In the genomic region with DNA sequence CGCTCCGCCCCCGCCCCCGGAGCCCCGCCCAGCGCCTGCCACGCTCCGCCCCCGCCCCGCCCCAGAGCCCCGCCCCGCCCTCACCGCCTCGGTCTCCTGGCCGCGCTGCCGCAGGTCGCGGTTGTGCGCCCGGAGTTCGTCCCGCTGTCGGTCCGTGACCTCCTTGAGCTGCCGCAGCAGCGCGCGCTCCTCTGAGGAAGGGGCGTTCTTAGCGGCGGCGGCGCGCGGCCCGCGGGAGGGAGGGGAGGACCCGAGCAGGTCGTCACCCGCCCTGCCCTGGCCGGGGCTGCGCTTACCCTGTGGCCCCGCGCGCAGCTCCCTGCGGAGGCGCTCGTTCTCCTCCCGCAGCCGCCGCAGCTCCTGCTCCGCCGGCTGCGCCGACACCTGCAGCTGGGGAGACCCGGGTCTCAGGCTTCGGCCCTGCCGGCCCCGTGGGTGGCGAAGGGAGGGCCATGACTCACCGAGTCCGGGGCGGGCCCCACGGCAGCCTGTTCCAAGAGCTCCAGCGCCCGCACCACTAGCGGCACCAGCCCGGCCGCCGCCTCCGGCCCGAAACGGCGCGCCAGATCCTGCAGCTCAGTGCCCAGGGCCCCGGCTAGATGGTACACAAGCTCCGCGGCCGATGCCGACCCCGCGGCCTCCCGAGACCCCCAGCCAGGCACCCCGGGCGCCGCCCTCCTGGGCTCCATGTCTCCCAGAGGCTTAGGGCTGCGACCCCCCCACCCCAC, we compare ENCODE assay signal across 8 cellular contexts. TPM values are rescaled to one million over a fixed set of nuclear protein-coding genes. Genes with fewer than 3 reads are reported as not detected.
DNase-seq lines count a peak whose midpoint lies in the region; ATAC-seq and TF ChIP-seq lines count a peak whose summit lies in the region.

No MANE protein-coding gene starts in this region.

- H3K27ac ChIP-seq in parathyroid adenoma (peak overlapping the region; percentile 87), tibial nerve (peak overlapping the region; percentile 70 to 99 (median 98))

- TF ChIP-seq CTCF in CD14-positive monocyte (IDR thresholded peaks at IDR 0.05) (peak; percentile 48), parathyroid adenoma (IDR thresholded peaks at IDR 0.05) (no peak), tibial nerve (IDR thresholded peaks at IDR 0.05) (peak in 2 of 5 experiments; percentile 10 to 15)

- no peaks in the 10 kb centered on the region for H3K27me3 ChIP-seq in parathyroid adenoma (ENCODE audit: control insufficient read depth, insufficient read depth, low read length)
- H3K27me3 ChIP-seq in tibial nerve = no peaks in the 10 kb centered on the region

- DNase-seq in CD14-positive monocyte (ENCODE audit: low spot score) (peak; percentile 89), RPMI7951 (ENCODE audit: low read depth) (peak; percentile 88), head of caudate nucleus (peak; percentile 38 to 95 (median 74)), tibial nerve (ENCODE audit: low spot score in 2 of 2) (peak; percentile 75 to 80)
- peak; percentile 84 for DNase-seq in activated naive CD4-positive, alpha-beta T cell treated with Interleukin-2 at 50 U/mL for 16 hours

- intact Hi-C loops in CD14-positive monocyte (cut with micrococcal nuclease) (loop anchor here (2.0 to 10.0 kb wide), 7 partner anchors 20 to 746 kb away; a partner anchor contains a TSS), head of caudate nucleus (cut with DNase I) (loop anchor here (5.0 kb wide), 1 partner anchor 72 kb away; no protein-coding TSS in a partner anchor)

- no peaks in the 10 kb centered on the region for H3K9me3 ChIP-seq in parathyroid adenoma (ENCODE audit: control insufficient read depth, low read length)
- no peaks in the 10 kb centered on the region for H3K9me3 ChIP-seq in tibial nerve

- ATAC-seq in GM19351 (IDR thresholded peaks at IDR 0.05; ENCODE audit: unreplicated experiment) (peak; percentile 47), HG03520 (IDR thresholded peaks at IDR 0.05; ENCODE audit: unreplicated experiment) (peak; percentile 34)

- H3K36me3 ChIP-seq in parathyroid adenoma (ENCODE audit: control insufficient read depth, insufficient read depth, low read length) (no peaks in the 10 kb centered on the region), tibial nerve (peaks cover 3 to 39% (median 34%) of the 10 kb centered on the region in 3 donors)

- peak overlapping the region; percentile 96 for H3K4me2 ChIP-seq in parathyroid adenoma (ENCODE audit: low read length)

- peaks cover 6% of the 10 kb centered on the region for H3K4me1 ChIP-seq in parathyroid adenoma
- H3K4me1 ChIP-seq in tibial nerve = peaks cover 0 to 59% (median 26%) of the 10 kb centered on the region in 4 donors

- TF ChIP-seq POLR2A in tibial nerve (IDR thresholded peaks at IDR 0.05) = peak in 1 of 2 donors; percentile 59

- H3K27ac Mint-ChIP-seq in CD14-positive monocyte = peak overlapping the region in 5 of 7 donors; percentile 45 to 88 (median 74)

- peaks cover 50% of the 10 kb centered on the region for H3K4me1 Mint-ChIP-seq in CD14-positive monocyte

- H3K4me3 ChIP-seq in parathyroid adenoma (ENCODE audit: low read depth, low read length) = peak overlapping the region; percentile 88
- peak overlapping the region; percentile 47 to 92 (median 82) for H3K4me3 ChIP-seq in tibial nerve

- H3K36me3 Mint-ChIP-seq in CD14-positive monocyte = peaks cover 50 to 61% of the 10 kb centered on the region in 2 donors

- H3K9ac ChIP-seq in parathyroid adenoma = no peak overlapping the region

- H3K79me2 ChIP-seq in parathyroid adenoma = no peaks in the 10 kb centered on the region

- peak overlapping the region; percentile 77 to 87 for H3K4me3 Mint-ChIP-seq in CD14-positive monocyte

- peaks cover 0 to 17% (median 3%) of the 10 kb centered on the region in 3 donors for H3K27me3 Mint-ChIP-seq in CD14-positive monocyte (ENCODE audit: low read depth in 3 of 3)

- peak overlapping the region; percentile 68 for H2AFZ ChIP-seq in parathyroid adenoma

- peaks cover 0 to 1% (median 0%) of the 10 kb centered on the region in 7 donors for H3K9me3 Mint-ChIP-seq in CD14-positive monocyte

- peak in 1 of 2 donors; percentile 62 for TF ChIP-seq EP300 in tibial nerve (IDR thresholded peaks at IDR 0.05)

- WGBS in tibial nerve, 2 donors = 0% methylated on average over 36 to 41 of the region's 88 CpGs

RNA-seq across cellular contexts. Expression of a gene that starts 0.4 kb away (rescaled TPM):
- polyA plus RNA-seq in CD14-positive monocyte = 10 to 100 TPM; 49.4 to 49.5 TPM
- 8.8 and 9.1 TPM in 2 replicates for total RNA-seq in RPMI7951 (2014; rRNA removed; shearing (Covaris generic))
- 10 to 100 TPM; 17.6 to 59.1 (median 57.3) TPM for total RNA-seq in tibial nerve

RNA-seq across cellular contexts. Expression of a gene that starts 3.7 kb away (rescaled TPM):
- polyA plus RNA-seq in CD14-positive monocyte = 1 to 10 TPM; 5.2 to 6.3 TPM
- 0.12 and 0.20 TPM in 2 replicates for total RNA-seq in RPMI7951 (2014; rRNA removed; shearing (Covaris generic))
- total RNA-seq in tibial nerve = 10 to 100 TPM in 3 of 4 donors, 1 to 10 TPM in 1; 7.1 to 30.6 (median 21.7) TPM

RNA-seq across cellular contexts. Expression of a gene that starts 20.6 kb away (rescaled TPM):
- 100 to 1,000 TPM; 115 to 151 TPM for polyA plus RNA-seq in CD14-positive monocyte
- total RNA-seq in RPMI7951 (2014; rRNA removed; shearing (Covaris generic)) = 2.2 and 2.5 TPM in 2 replicates
- total RNA-seq in tibial nerve = 10 to 100 TPM; 10.3 to 26.1 (median 14.1) TPM

RNA-seq across cellular contexts. Expression of a gene that starts 35.4 kb away (rescaled TPM):
- 10 to 100 TPM; 53.3 to 78.0 TPM for polyA plus RNA-seq in CD14-positive monocyte
- 65.7 and 69.7 TPM in 2 replicates for total RNA-seq in RPMI7951 (2014; rRNA removed; shearing (Covaris generic))
- total RNA-seq in tibial nerve = 100 to 1,000 TPM; 176 to 235 (median 194) TPM

Comparison
In these comparisons a context has a peak if more than half of its experiments do, and no peak if none do; other contexts are left out.
1. Peak in every context shown above with its lines: DNase-seq, ATAC-seq, H3K4me3 ChIP-seq and H3K27ac ChIP-seq.